ENCODE assay signal across 1 cellular context in the genomic region with DNA sequence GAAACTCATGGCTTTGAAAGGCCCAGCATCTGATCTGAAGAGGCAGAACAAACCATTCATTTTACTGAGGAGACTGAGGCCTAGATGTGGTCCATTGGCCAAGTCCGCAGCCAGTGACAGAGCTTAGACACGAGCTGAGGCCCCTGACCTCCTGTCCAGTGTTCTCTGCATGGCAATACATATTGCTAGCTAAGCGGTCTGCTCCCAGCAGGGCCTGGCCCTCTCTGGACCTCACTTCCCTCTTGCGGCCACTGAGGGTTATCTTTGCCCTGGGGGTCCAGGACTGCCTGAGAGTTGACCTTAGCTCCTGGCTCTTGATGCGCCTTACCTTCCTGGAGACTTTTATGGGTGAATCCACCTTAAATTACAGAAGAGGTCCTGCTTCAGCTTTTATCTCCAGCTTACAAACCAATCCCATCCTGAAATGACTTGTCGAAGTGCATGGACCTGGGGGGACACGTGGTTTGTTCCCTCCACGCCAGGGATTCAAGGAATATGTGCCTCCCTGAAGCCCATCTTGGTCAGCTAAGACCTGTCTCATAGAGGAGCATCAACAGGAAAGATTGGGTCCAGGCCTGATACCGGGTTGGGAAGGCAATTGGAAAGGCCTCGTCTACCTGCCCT.
TF ChIP-seq lines count a peak whose summit lies in the region.

No MANE protein-coding gene starts in this region.

TF ChIP-seq in SK-N-SH, 30 proteins besides CTCF, POLR2A, EP300 and RAD21 (continued from another document):
- TF ChIP-seq, protein P1, sequence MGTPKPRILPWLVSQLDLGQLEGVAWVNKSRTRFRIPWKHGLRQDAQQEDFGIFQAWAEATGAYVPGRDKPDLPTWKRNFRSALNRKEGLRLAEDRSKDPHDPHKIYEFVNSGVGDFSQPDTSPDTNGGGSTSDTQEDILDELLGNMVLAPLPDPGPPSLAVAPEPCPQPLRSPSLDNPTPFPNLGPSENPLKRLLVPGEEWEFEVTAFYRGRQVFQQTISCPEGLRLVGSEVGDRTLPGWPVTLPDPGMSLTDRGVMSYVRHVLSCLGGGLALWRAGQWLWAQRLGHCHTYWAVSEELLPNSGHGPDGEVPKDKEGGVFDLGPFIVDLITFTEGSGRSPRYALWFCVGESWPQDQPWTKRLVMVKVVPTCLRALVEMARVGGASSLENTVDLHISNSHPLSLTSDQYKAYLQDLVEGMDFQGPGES (IDR thresholded peaks at IDR 0.05; ENCODE audit: low read depth, low read length): no peak
- TF ChIP-seq ZBTB33 (IDR thresholded peaks at IDR 0.05; ENCODE audit: borderline replicate concordance, low read depth) (no peak), NRF1 (IDR thresholded peaks at IDR 0.05; ENCODE audit: low read depth, low read length) (no peak)
